2 cellular contexts compared by ENCODE assay signal in genomic region chr4:76243877-76244276, GRCh38. TPM values are rescaled to one million over a fixed set of nuclear protein-coding genes. Genes with fewer than 3 reads are reported as not detected.
"Had no signal": no experiment of that assay in that cellular context is flagged by ENCODE, and none has a peak within 500 bp of the region (broad histone marks: within the 10 kb centered on the region; RNA-seq: fewer than 3 reads in every experiment).

No MANE protein-coding gene starts in this region.

RNA-seq across cellular contexts. Expression of gene FAM47E, which starts 7.6 kb away (rescaled TPM):
- total RNA-seq: lung microvascular endothelial cell had no signal
- polyA plus RNA-seq: immature natural killer cell had no signal
